10 cellular contexts compared by ENCODE assay signal in genomic region chr18:73235491-73235890, GRCh38.
DNase-seq lines count a peak whose midpoint lies in the region; ATAC-seq, FAIRE-seq and TF ChIP-seq lines count a peak whose summit lies in the region.
"Had no signal": no experiment of that assay in that cellular context is flagged by ENCODE, and none has a peak within 500 bp of the region (broad histone marks: within the 10 kb centered on the region; RNA-seq: fewer than 3 reads in every experiment).

No MANE protein-coding gene starts in this region.

- H3K9me3 ChIP-seq in Karpas-422 (ENCODE audit: low read length) (peaks cover 28% of the 10 kb centered on the region), kidney (ENCODE audit: control insufficient read depth in 1 of 2, low read length in 2 of 2) (no peaks in the 10 kb centered on the region)

- no peak overlapping the region for H3K4me2 ChIP-seq in Karpas-422 (ENCODE audit: low read depth, low read length, poor library complexity, severe bottlenecking)

- H3K9ac ChIP-seq in Karpas-422 (ENCODE audit: low read length) (no peak overlapping the region), kidney (ENCODE audit: low read length in 2 of 2) (no peak overlapping the region)

- no peaks in the 10 kb centered on the region for H3K27me3 ChIP-seq in Karpas-422 (ENCODE audit: low read length)

- H3K4me1 ChIP-seq in Karpas-422 (ENCODE audit: low read length) = no peaks in the 10 kb centered on the region
- H3K4me1 ChIP-seq in kidney (ENCODE audit: control insufficient read depth in 1 of 2, insufficient read depth in 1 of 2, low read depth in 1 of 2, low read length in 2 of 2) = no peaks in the 10 kb centered on the region

- TF ChIP-seq CTCF in kidney (IDR thresholded peaks at IDR 0.05; ENCODE audit: borderline replicate concordance, extremely low read depth, insufficient read depth) = no peak

- peak; percentile 77 for ATAC-seq in GM21528 (IDR thresholded peaks at IDR 0.05; ENCODE audit: low FRiP score, unreplicated experiment)
- ATAC-seq: sciatic nerve had no signal

- FAIRE-seq in kidney (lab: Jason Lieb, UNC) = no peak

- H3K9me2 ChIP-seq in Karpas-422 (replicated peaks; ENCODE audit: insufficient read depth, low read length) = no peaks in the 10 kb centered on the region

- H3K4me3 ChIP-seq in Karpas-422 (ENCODE audit: low read length) (no peak overlapping the region), kidney (ENCODE audit: low read length in 2 of 2) (no peak overlapping the region)
- H3K4me3 ChIP-seq: SK-N-MC had no signal

- H3K27ac ChIP-seq in Karpas-422 (ENCODE audit: low read length) (no peak overlapping the region), kidney (ENCODE audit: low read depth in 2 of 2, low read length in 2 of 2) (no peak overlapping the region)
- H3K27ac ChIP-seq: SK-N-MC had no signal

- no peaks in the 10 kb centered on the region for H3K79me2 ChIP-seq in Karpas-422 (ENCODE audit: low read length)

- no peaks in the 10 kb centered on the region for H4K20me1 ChIP-seq in Karpas-422 (ENCODE audit: insufficient read depth, low read depth, low read length)

- no peak overlapping the region for H2AFZ ChIP-seq in Karpas-422 (ENCODE audit: low read length)

- DNase-seq in GM04503 (ENCODE audit: low read depth) (peak; percentile 3), HPDE6-E6E7 (ENCODE audit: extremely low spot score) (peak; percentile 69), fibroblast of the conjunctiva (ENCODE audit: low read depth) (peak; percentile 38), Karpas-422 (no peak), T-helper 9 cell (no peak), kidney (no peak), C1 segment of cervical spinal cord (lab: John Stamatoyannopoulos, UW) (no peak)

- H3K36me3 ChIP-seq in Karpas-422 (ENCODE audit: insufficient read depth, low read length) = no peaks in the 10 kb centered on the region
- no peaks in the 10 kb centered on the region for H3K36me3 ChIP-seq in kidney (ENCODE audit: control insufficient read depth in 1 of 2, insufficient read depth in 2 of 2, low read length in 2 of 2)

- intact Hi-C loops in kidney (cut with DNase I) = no loop called here

Comparison
In these comparisons a context has a peak if more than half of its experiments do, and no peak if none do; other contexts are left out.
1. DNase-seq: peak in GM04503 (single experiment), HPDE6-E6E7 (single experiment) and fibroblast of the conjunctiva (single experiment); none in Karpas-422 (single experiment), T-helper 9 cell (single experiment), kidney (single experiment) and C1 segment of cervical spinal cord (0 of 14).